Comparison of ENCODE assay signal across 21 cellular contexts in genomic region chr9:125564641-125565040, GRCh38.
"Had no signal": no experiment of that assay in that cellular context is flagged by ENCODE, and none has a peak within 500 bp of the region (broad histone marks: within the 10 kb centered on the region; RNA-seq: fewer than 3 reads in every experiment).

No MANE protein-coding gene starts in this region.

- H3K9ac ChIP-seq: neural progenitor cell had no signal

- H3K9me3 Mint-ChIP-seq: activated naive CD4-positive, alpha-beta T cell treated with anti-CD3 and anti-CD28 coated beads for 36 hours; activated naive CD8-positive, alpha-beta T cell treated with anti-CD3 and anti-CD28 coated beads, Interleukin-2, amount 50 U/mL, for 24 hours; activated T-helper 2 cell treated with anti-CD3 and anti-CD28 coated beads, Interferon-gamma antibody, Interleukin-2, Interleukin-4, amounts not matched to agents 10 μg/mL and 5 μg/mL and 100 μg/mL, durations not matched to agents 14 hours and 24 hours and 36 hours; immature natural killer cell; stimulated activated naive B cell treated with anti-CD40 and anti-IgM and Interleukin-4, amounts not matched to agents 10 μg/mL and 1 μg/mL and 100 μg/mL, for 72 hours; T-cell had no signal

- DNase-seq: activated CD4-positive, alpha-beta T cell treated with anti-CD3 and anti-CD28 coated beads for 1 hour; activated CD4-positive, alpha-beta T cell treated with anti-CD3 and anti-CD28 coated beads, Interleukin-2, amount 50 U/mL, for 4 hours; activated naive CD4-positive, alpha-beta T cell treated with anti-CD3 and anti-CD28 coated beads for 36 hours; activated naive CD8-positive, alpha-beta T cell treated with anti-CD3 and anti-CD28 coated beads, Interleukin-2, amount 50 U/mL, for 24 hours; caudate nucleus; gastrocnemius medialis; heart left ventricle; immature natural killer cell; midbrain; pancreas; retina; stimulated activated CD4-positive, alpha-beta T cell treated with anti-CD3 and anti-CD28 coated beads, Interleukin-4, amount 100 ng/mL, for 1 hour; stimulated activated naive B cell treated with anti-CD40 and anti-IgM and Interleukin-4, amounts not matched to agents 10 μg/mL and 1 μg/mL and 100 μg/mL, for 72 hours; T-cell; T1000; tibial artery; uterus had no signal

- H3K9me3 ChIP-seq: ascending aorta, gastrocnemius medialis, heart left ventricle, pancreas, tibial artery, uterus had no signal

- H3K27ac ChIP-seq: ascending aorta, gastrocnemius medialis, heart left ventricle, neural progenitor cell, pancreas, tibial artery, uterus had no signal

- H3K4me2 ChIP-seq: neural progenitor cell had no signal

- H3K27ac Mint-ChIP-seq: activated naive CD4-positive, alpha-beta T cell treated with anti-CD3 and anti-CD28 coated beads for 36 hours; activated naive CD8-positive, alpha-beta T cell treated with anti-CD3 and anti-CD28 coated beads, Interleukin-2, amount 50 U/mL, for 24 hours; activated T-helper 2 cell treated with anti-CD3 and anti-CD28 coated beads, Interferon-gamma antibody, Interleukin-2, Interleukin-4, amounts not matched to agents 10 μg/mL and 5 μg/mL and 100 μg/mL, durations not matched to agents 14 hours and 24 hours and 36 hours; immature natural killer cell; neural progenitor cell; stimulated activated naive B cell treated with anti-CD40 and anti-IgM and Interleukin-4, amounts not matched to agents 10 μg/mL and 1 μg/mL and 100 μg/mL, for 72 hours; T-cell had no signal

- FAIRE-seq: colon, pancreas had no signal

- ATAC-seq: activated naive CD8-positive, alpha-beta T cell treated with anti-CD3 and anti-CD28 coated beads, Interleukin-2, amount 50 U/mL, for 24 hours; gastrocnemius medialis; heart left ventricle; pancreas; stimulated activated naive B cell treated with anti-CD40 and anti-IgM and Interleukin-4, amounts not matched to agents 10 μg/mL and 1 μg/mL and 100 μg/mL, for 72 hours; T-cell had no signal

- H3K27me3 Mint-ChIP-seq: activated naive CD8-positive, alpha-beta T cell treated with anti-CD3 and anti-CD28 coated beads, Interleukin-2, amount 50 U/mL, for 24 hours; stimulated activated naive B cell treated with anti-CD40 and anti-IgM and Interleukin-4, amounts not matched to agents 10 μg/mL and 1 μg/mL and 100 μg/mL, for 72 hours; T-cell had no signal

- H3K4me3 Mint-ChIP-seq: activated naive CD4-positive, alpha-beta T cell treated with anti-CD3 and anti-CD28 coated beads for 36 hours; activated naive CD8-positive, alpha-beta T cell treated with anti-CD3 and anti-CD28 coated beads, Interleukin-2, amount 50 U/mL, for 24 hours; immature natural killer cell; neural progenitor cell; stimulated activated naive B cell treated with anti-CD40 and anti-IgM and Interleukin-4, amounts not matched to agents 10 μg/mL and 1 μg/mL and 100 μg/mL, for 72 hours; T-cell had no signal

- H3K4me1 ChIP-seq: ascending aorta, neural progenitor cell, pancreas, uterus had no signal

- H3K4me3 ChIP-seq: ascending aorta, gastrocnemius medialis, heart left ventricle, neural progenitor cell, pancreas, tibial artery, uterus had no signal

- H3K27me3 ChIP-seq: ascending aorta, gastrocnemius medialis, heart left ventricle, neural progenitor cell, pancreas, tibial artery, uterus had no signal

- H3K36me3 Mint-ChIP-seq: neural progenitor cell had no signal

- H3K36me3 ChIP-seq: ascending aorta, gastrocnemius medialis, neural progenitor cell, pancreas, tibial artery, uterus had no signal

- H2AFZ ChIP-seq: neural progenitor cell had no signal
